In the genomic region with DNA sequence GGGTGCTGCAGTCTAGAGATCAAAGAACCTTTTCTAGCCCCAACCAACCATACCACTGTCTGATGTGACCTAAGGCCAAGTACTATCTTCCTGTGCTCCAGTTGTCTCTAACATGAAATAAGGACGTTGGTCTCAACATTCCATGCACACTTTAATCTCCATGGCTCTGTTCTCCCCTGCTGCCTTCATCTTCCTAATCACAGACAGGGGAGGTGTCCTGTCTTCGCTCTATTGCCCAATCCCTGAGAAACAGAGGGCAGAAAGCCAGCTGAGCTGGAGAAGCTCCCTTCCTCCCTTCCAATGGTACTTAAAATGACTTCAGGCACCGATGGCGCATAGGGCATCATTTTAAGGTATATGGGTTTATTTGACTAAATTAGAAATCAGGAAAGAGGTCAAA, we compare ENCODE assay signal across 12 cellular contexts.
DNase-seq lines count a peak whose midpoint lies in the region; ATAC-seq and TF ChIP-seq lines count a peak whose summit lies in the region.
"Had no signal": no experiment of that assay in that cellular context is flagged by ENCODE, and none has a peak within 500 bp of the region (broad histone marks: within the 10 kb centered on the region; RNA-seq: fewer than 3 reads in every experiment).

No MANE protein-coding gene starts in this region.

- no peak for TF ChIP-seq EP300 in esophagus muscularis mucosa (IDR thresholded peaks at IDR 0.05)

- peaks cover 0 to 5% (median 0%) of the 10 kb centered on the region in 4 donors for H3K9me3 ChIP-seq in esophagus muscularis mucosa
- H3K9me3 ChIP-seq in right cardiac atrium (ENCODE audit: control insufficient read depth, low read length) = no peaks in the 10 kb centered on the region

- no peaks in the 10 kb centered on the region for H3K36me3 ChIP-seq in esophagus muscularis mucosa
- H3K36me3 ChIP-seq: BLaER1 treated with 17β-estradiol and CSF1 and Interleukin-3, amounts not matched to agents 10 nM and 100 nM had no signal

- 81% methylated on average over 4 of the region's 4 CpGs for WGBS in esophagus muscularis mucosa
- 58% methylated on average over 4 of the region's 4 CpGs for WGBS in right cardiac atrium

- H3K27ac ChIP-seq in esophagus muscularis mucosa (replicated peaks in 1 of 4) (no peak overlapping the region), right cardiac atrium (ENCODE audit: low read length) (no peak overlapping the region)
- H3K27ac ChIP-seq: BLaER1 treated with 17β-estradiol and CSF1 and Interleukin-3, amounts not matched to agents 10 nM and 100 nM had no signal

- no peak for TF ChIP-seq CTCF in esophagus muscularis mucosa (IDR thresholded peaks at IDR 0.05)

- H3K4me3 ChIP-seq in esophagus muscularis mucosa (no peak overlapping the region), right cardiac atrium (ENCODE audit: low read length) (no peak overlapping the region)
- H3K4me3 ChIP-seq: BLaER1 treated with 17β-estradiol and CSF1 and Interleukin-3, amounts not matched to agents 10 nM and 100 nM; GM23338 had no signal

- no peak for TF ChIP-seq POLR2A in esophagus muscularis mucosa (IDR thresholded peaks at IDR 0.05; ENCODE audit: low read depth)

- H3K4me1 ChIP-seq in esophagus muscularis mucosa (no peaks in the 10 kb centered on the region), right cardiac atrium (ENCODE audit: control insufficient read depth, insufficient read depth, low read length) (peaks cover 3% of the 10 kb centered on the region)

- intact Hi-C loops in Right ventricle myocardium superior (cut with DNase I) (loop anchor here (5.0 to 10.0 kb wide), 2 partner anchors 152 to 275 kb away; a partner anchor contains a TSS), cardiac septum (cut with DNase I) (no loop called here), esophagus muscularis mucosa (cut with DNase I) (no loop called here), right cardiac atrium (cut with DNase I) (loop anchor here in 3 of 4 donors (5.0 to 10.0 kb wide), 3 partner anchors 150 to 282 kb away; a partner anchor contains a TSS)

- ATAC-seq in Right ventricle myocardium superior (ENCODE audit: poor library complexity) (peak; percentile 55), right cardiac atrium (peak; percentile 70 to 71), HG03457 (IDR thresholded peaks at IDR 0.05; ENCODE audit: unreplicated experiment) (no peak), GM21786 (IDR thresholded peaks at IDR 0.05; ENCODE audit: unreplicated experiment) (no peak)

- H3K27me3 ChIP-seq in esophagus muscularis mucosa = no peaks in the 10 kb centered on the region
- H3K27me3 ChIP-seq in right cardiac atrium (ENCODE audit: control insufficient read depth, insufficient read depth) = no peaks in the 10 kb centered on the region
- H3K27me3 ChIP-seq: BLaER1 treated with 17β-estradiol and CSF1 and Interleukin-3, amounts not matched to agents 10 nM and 100 nM had no signal

- DNase-seq in Right ventricle myocardium superior = no peak
- DNase-seq in cardiac septum (ENCODE audit: low spot score) = no peak
- peak; percentile 62 for DNase-seq in esophagus muscularis mucosa (ENCODE audit: extremely low spot score)
- peak; percentile 27 to 53 (median 52) for DNase-seq in right cardiac atrium
- no peak for DNase-seq in AG20443 (ENCODE audit: low spot score)
- DNase-seq: 8988T, DMS79 treated with DMSO at 0.1 percent for 48 hours, HFFc6 had no signal

Comparison
In these comparisons a context has a peak if more than half of its experiments do, and no peak if none do; other contexts are left out.
1. DNase-seq: peak in esophagus muscularis mucosa (single experiment) and right cardiac atrium (3 of 3); none in Right ventricle myocardium superior (single experiment), cardiac septum (single experiment) and AG20443 (single experiment).
2. intact Hi-C loops: an anchor here in Right ventricle myocardium superior (5.0 to 10.0 kb wide) and right cardiac atrium (5.0 to 10.0 kb wide); none called in cardiac septum and esophagus muscularis mucosa.
3. ATAC-seq: peak in Right ventricle myocardium superior (single experiment) and right cardiac atrium (2 of 2); none in HG03457 (single experiment) and GM21786 (single experiment).